ENCODE assay signal across 8 cellular contexts in the genomic region with DNA sequence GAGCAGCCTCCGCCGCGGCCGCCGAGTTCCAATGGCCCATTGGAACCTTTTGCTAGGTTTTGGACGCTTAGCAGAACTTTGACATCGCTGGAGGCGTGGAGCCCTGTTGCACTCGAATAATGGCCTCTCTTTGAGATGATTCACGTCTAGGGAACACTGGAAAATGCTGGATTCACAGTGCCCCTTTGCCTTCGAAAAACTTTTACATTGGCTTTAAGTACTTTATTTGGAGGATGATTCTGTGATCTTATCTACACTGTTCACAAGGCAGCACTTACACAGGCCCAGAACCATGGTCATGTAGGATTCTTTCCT. TPM values are rescaled to one million over a fixed set of nuclear protein-coding genes. Genes with fewer than 3 reads are reported as not detected.
DNase-seq lines count a peak whose midpoint lies in the region; FAIRE-seq and TF ChIP-seq lines count a peak whose summit lies in the region.

No MANE protein-coding gene starts in this region.

- TF ChIP-seq RAD21 in SK-N-SH (IDR thresholded peaks at IDR 0.05; ENCODE audit: low read length): no peak

- H3K27ac ChIP-seq in SK-N-SH (ENCODE audit: low read depth in 2 of 2, low read length in 1 of 2): peak overlapping the region; percentile 68
- H3K27ac ChIP-seq in rectal smooth muscle tissue (ENCODE audit: low read depth, low read length): peak overlapping the region; percentile 91

- peaks cover 12% of the 10 kb centered on the region for H3K4me1 Mint-ChIP-seq in CD14-positive monocyte

- no peaks in the 10 kb centered on the region for H3K9me3 ChIP-seq in SK-N-SH

- peaks cover 13% of the 10 kb centered on the region for H3F3A ChIP-seq in SK-N-SH (replicated peaks; ENCODE audit: insufficient read depth)

- intact Hi-C loops in CD14-positive monocyte (cut with micrococcal nuclease): no loop called here

- no peak for TF ChIP-seq EP300 in SK-N-SH (IDR thresholded peaks at IDR 0.05; ENCODE audit: borderline replicate concordance in 1 of 2, low read depth in 1 of 2, low read length in 1 of 2)

- no peaks in the 10 kb centered on the region for H3K9me2 ChIP-seq in SK-N-SH

- POLR2A ChIA-PET in SK-N-SH (lab: Yijun Ruan, JAX): no interaction called here

- no peak overlapping the region for H3K27ac Mint-ChIP-seq in CD14-positive monocyte

- DNase-seq in GM12891 (ENCODE audit: insufficient read length, low spot score): no peak
- no peak for DNase-seq in SK-N-SH
- DNase-seq in foreskin fibroblast: no peak
- no peak for DNase-seq in kidney tubule cell (ENCODE audit: low spot score)
- no peak for DNase-seq in CD14-positive monocyte (ENCODE audit: low spot score)
- DNase-seq in HuH-7.5 (ENCODE audit: low spot score): no peak
- no peak for DNase-seq in cortex of kidney (lab: John Stamatoyannopoulos, UW)

- H3K4me3 Mint-ChIP-seq in CD14-positive monocyte: peak overlapping the region in 1 of 2 donors; percentile 74

- H4K20me1 ChIP-seq in SK-N-SH (ENCODE audit: insufficient read depth): no peaks in the 10 kb centered on the region; the same call in 1 of the 2 replicates

- whole genome bisulfite sequencing in SK-N-SH (ENCODE audit: low lambda C conversion rate): 0% methylated on average over 11 of the region's 11 CpGs

- H3K4me1 ChIP-seq in SK-N-SH (ENCODE audit: control insufficient read depth in 1 of 2, insufficient read depth in 2 of 2, low read depth in 1 of 2, low read length in 1 of 2): peaks cover 0 to 6% of the 10 kb centered on the region in 2 experiments; a peak in 2 of 4 replicates
- H3K4me1 ChIP-seq in rectal smooth muscle tissue (ENCODE audit: control insufficient read depth, insufficient read depth, low read length): no peaks in the 10 kb centered on the region

- H3K9ac ChIP-seq in SK-N-SH (peak overlapping the region; percentile 69), rectal smooth muscle tissue (ENCODE audit: low read length) (peak overlapping the region; percentile 38)

- H3K4me2 ChIP-seq in SK-N-SH: peak overlapping the region; percentile 83

- H3K9me3 Mint-ChIP-seq in CD14-positive monocyte: peaks cover 0 to 10% (median under 1%) of the 10 kb centered on the region in 7 donors

- H3K27me3 ChIP-seq in SK-N-SH (ENCODE audit: insufficient read depth) (no peaks in the 10 kb centered on the region), rectal smooth muscle tissue (ENCODE audit: control insufficient read depth, insufficient read depth, low read length) (no peaks in the 10 kb centered on the region)

- CTCF ChIA-PET in SK-N-SH (lab: Yijun Ruan, JAX): no interaction called here

- H3K79me2 ChIP-seq in SK-N-SH (ENCODE audit: insufficient read depth): no peaks in the 10 kb centered on the region

- H3K36me3 ChIP-seq in SK-N-SH (replicated peaks in 1 of 2; ENCODE audit: control insufficient read depth in 1 of 2, insufficient read depth in 2 of 2, low read length in 1 of 2) (no peaks in the 10 kb centered on the region), rectal smooth muscle tissue (ENCODE audit: control insufficient read depth, insufficient read depth, low read length) (no peaks in the 10 kb centered on the region)

- H3K4me3 ChIP-seq in SK-N-SH (ENCODE audit: low read depth in 2 of 2, low read length in 1 of 2) (peak overlapping the region; percentile 72 to 83), foreskin fibroblast (ENCODE audit: low read depth in 1 of 2, low read length in 2 of 2) (peak overlapping the region; percentile 69 to 77), rectal smooth muscle tissue (ENCODE audit: low read length) (peak overlapping the region; percentile 72)

- peak overlapping the region; percentile 90 for H2AFZ ChIP-seq in SK-N-SH (ENCODE audit: low read depth)

- H3K36me3 Mint-ChIP-seq in CD14-positive monocyte: no peaks in the 10 kb centered on the region

- TF ChIP-seq CTCF in SK-N-SH (IDR thresholded peaks at IDR 0.05) (no peak), foreskin fibroblast (IDR thresholded peaks at IDR 0.05; ENCODE audit: low read depth, low read length) (no peak), CD14-positive monocyte (IDR thresholded peaks at IDR 0.05) (no peak)

- TF ChIP-seq POLR2A in GM12891 (IDR thresholded peaks at IDR 0.05; ENCODE audit: low read depth, low read length): no peak

- peaks cover 55 to 71% (median 66%) of the 10 kb centered on the region in 3 donors for H3K27me3 Mint-ChIP-seq in CD14-positive monocyte (ENCODE audit: low read depth in 3 of 3)

- peak; percentile 35 for FAIRE-seq in GM12891 (lab: Jason Lieb, UNC)

TF ChIP-seq in GM12891, 5 proteins besides CTCF, POLR2A, EP300 and RAD21:
- no peak for TF ChIP-seq POU2F2 (IDR thresholded peaks at IDR 0.05; ENCODE audit: low read depth, low read length)
- no peak for TF ChIP-seq TAF1 (IDR thresholded peaks at IDR 0.05; ENCODE audit: low read depth, low read length)
- no peak for TF ChIP-seq SPI1 (IDR thresholded peaks at IDR 0.05; ENCODE audit: low read depth, low read length)
- TF ChIP-seq POLR2AphosphoS5 (IDR thresholded peaks at IDR 0.05; ENCODE audit: low read depth, low read length): no peak
- TF ChIP-seq PAX5 (IDR thresholded peaks at IDR 0.05; ENCODE audit: insufficient read depth, low read length, severe bottlenecking): no peak

TF ChIP-seq in SK-N-SH, 30 proteins besides CTCF, POLR2A, EP300 and RAD21:
- TF ChIP-seq EZH2phosphoT487 (IDR thresholded peaks at IDR 0.05; ENCODE audit: borderline replicate concordance, low read depth) (no peak), CHD2 (IDR thresholded peaks at IDR 0.05; ENCODE audit: low read length, partially characterized antibody) (no peak), TCF12 (IDR thresholded peaks at IDR 0.05) (no peak), ELF1 (IDR thresholded peaks at IDR 0.05) (no peak)
- TF ChIP-seq, protein P1, sequence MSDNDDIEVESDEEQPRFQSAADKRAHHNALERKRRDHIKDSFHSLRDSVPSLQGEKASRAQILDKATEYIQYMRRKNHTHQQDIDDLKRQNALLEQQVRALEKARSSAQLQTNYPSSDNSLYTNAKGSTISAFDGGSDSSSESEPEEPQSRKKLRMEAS (IDR thresholded peaks at IDR 0.05; ENCODE audit: low read depth): no peak
- TF ChIP-seq, protein P2, sequence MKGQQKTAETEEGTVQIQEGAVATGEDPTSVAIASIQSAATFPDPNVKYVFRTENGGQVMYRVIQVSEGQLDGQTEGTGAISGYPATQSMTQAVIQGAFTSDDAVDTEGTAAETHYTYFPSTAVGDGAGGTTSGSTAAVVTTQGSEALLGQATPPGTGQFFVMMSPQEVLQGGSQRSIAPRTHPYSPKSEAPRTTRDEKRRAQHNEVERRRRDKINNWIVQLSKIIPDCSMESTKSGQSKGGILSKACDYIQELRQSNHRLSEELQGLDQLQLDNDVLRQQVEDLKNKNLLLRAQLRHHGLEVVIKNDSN (IDR thresholded peaks at IDR 0.05; ENCODE audit: borderline replicate concordance, low read depth): no peak

RNA-seq across cellular contexts. Expression of a gene that starts 0.5 kb away (rescaled TPM):
- not detected for polyA plus RNA-seq in GM12891 (2012; ENCODE audit: low read depth, missing spikeins)
- polyA plus RNA-seq in SK-N-SH (2012; rRNA removed) (50.6 and 55.1 TPM in 2 replicates), CD14-positive monocyte (not detected)
- polyA plus RNA-seq in SK-N-SH (2012; cell fraction: cytosol; rRNA removed): 65.6 and 68.5 TPM in 2 replicates
- 15.7 and 19.4 TPM in 2 replicates for polyA plus RNA-seq in SK-N-SH (2012; cell fraction: nucleus; rRNA removed)

RNA-seq across cellular contexts. Expression of a gene that starts 52.0 kb away (rescaled TPM):
- not detected for polyA plus RNA-seq in GM12891 (2012; ENCODE audit: low read depth, missing spikeins)
- polyA plus RNA-seq in SK-N-SH (2012; rRNA removed) (0.10 and 0.21 TPM in 2 replicates), CD14-positive monocyte (not detected)
- polyA plus RNA-seq in SK-N-SH (2012; cell fraction: cytosol; rRNA removed): 0.22 and 0.24 TPM in 2 replicates
- polyA plus RNA-seq in SK-N-SH (2012; cell fraction: nucleus; rRNA removed): 0.91 and 1.00 TPM in 2 replicates

Comparison
In these comparisons a context has a peak if more than half of its experiments do, and no peak if none do; other contexts are left out.
1. RNA of a gene that starts 0.5 kb away (polyA plus RNA-seq): 15.7 to 68.5 TPM in SK-N-SH; not detected in CD14-positive monocyte; every median in the first group is over 10 times any median in the second.
2. Peak in every context shown above with its lines, with median percentiles within 50 percentile points of each other: H3K4me3 ChIP-seq.